15 cellular contexts compared by ENCODE assay signal in the genomic region with DNA sequence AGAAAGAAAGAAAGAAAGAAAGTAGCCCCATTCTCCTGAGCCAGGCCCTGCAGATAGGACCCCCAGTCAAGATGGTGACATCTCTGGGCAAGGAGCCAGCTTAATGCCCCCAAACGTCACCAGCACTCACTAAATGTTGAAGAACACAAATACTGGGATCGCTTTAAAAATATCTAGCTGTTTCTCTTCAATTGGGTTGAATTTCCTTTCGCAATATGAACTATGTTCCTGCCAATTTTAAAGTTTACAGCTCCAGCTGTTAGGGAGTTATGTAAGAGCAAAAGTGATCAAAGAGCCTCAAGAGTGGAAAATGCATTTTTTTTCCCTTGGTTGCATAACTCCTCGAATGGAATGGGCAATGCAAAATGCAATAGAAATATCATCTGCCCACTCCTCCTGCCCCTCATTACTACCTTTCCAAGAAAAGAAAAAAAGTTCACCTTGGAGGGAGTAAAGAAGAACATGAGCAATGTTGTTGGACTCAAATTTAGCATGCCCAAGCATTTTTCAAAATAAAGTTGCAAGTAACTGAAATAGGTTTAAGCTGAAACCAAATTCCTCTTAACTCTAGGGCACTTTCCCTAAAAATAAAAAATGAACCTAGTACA.
DNase-seq lines count a peak whose midpoint lies in the region; ATAC-seq and TF ChIP-seq lines count a peak whose summit lies in the region.
"Had no signal": no experiment of that assay in that cellular context is flagged by ENCODE, and none has a peak within 500 bp of the region (broad histone marks: within the 10 kb centered on the region; RNA-seq: fewer than 3 reads in every experiment).

No MANE protein-coding gene starts in this region.

- no peaks in the 10 kb centered on the region for H3K9me3 ChIP-seq in GM23248 (ENCODE audit: low read depth)
- no peaks in the 10 kb centered on the region for H3K9me3 ChIP-seq in body of pancreas
- H3K9me3 ChIP-seq in spleen = no peaks in the 10 kb centered on the region
- H3K9me3 ChIP-seq: Caco-2, SJCRH30 had no signal

- H3F3A ChIP-seq in GM23248 (ENCODE audit: insufficient read depth) = no peaks in the 10 kb centered on the region

- in situ Hi-C loops in GM23248 (cut with MboI) = no loop called here
- in situ Hi-C loops in GM13977 (cut with MboI; ENCODE audit: low pct_unique_long_range_greater_than_20kb, low sequenced_read_pairs, unreplicated experiment) = no loop called here

- WGBS in GM23248 (ENCODE audit: low coverage in 1 of 2, low lambda C conversion rate in 2 of 2, missing lambda C conversion rate in 2 of 2), 2 experiments = 20 to 21% methylated on average over 4 of the region's 4 CpGs
- 5 to 12% methylated on average over 4 of the region's 4 CpGs for WGBS in body of pancreas, 2 donors
- WGBS in spleen, 5 donors = 38 to 53% (median 48%) methylated on average over 4 of the region's 4 CpGs

- peak; percentile 69 for ATAC-seq in body of pancreas
- ATAC-seq: stimulated activated naive CD8-positive, alpha-beta T cell treated with anti-CD3 and anti-CD28 coated beads, Interleukin-15, amount 100 ng/mL, for 72 hours had no signal

- no peak overlapping the region for H3K9ac ChIP-seq in GM23248

- no peak for TF ChIP-seq POLR2A in body of pancreas (IDR thresholded peaks at IDR 0.05)
- no peak for TF ChIP-seq POLR2A in spleen (IDR thresholded peaks at IDR 0.05)

- H4K20me1 ChIP-seq in GM23248 (ENCODE audit: insufficient read depth) = no peaks in the 10 kb centered on the region

- H3K36me3 ChIP-seq in GM23248 (ENCODE audit: low read depth) (no peaks in the 10 kb centered on the region), body of pancreas (replicated peaks in 1 of 2; ENCODE audit: insufficient read depth in 1 of 2, low read depth in 2 of 2) (no peaks in the 10 kb centered on the region), spleen (no peaks in the 10 kb centered on the region)
- H3K36me3 ChIP-seq: SJCRH30 had no signal

- H3K4me3 ChIP-seq in GM23248 (no peak overlapping the region), body of pancreas (no peak overlapping the region), spleen (no peak overlapping the region)
- H3K4me3 ChIP-seq: SJCRH30 had no signal

- TF ChIP-seq CTCF in body of pancreas (IDR thresholded peaks at IDR 0.05) = no peak
- TF ChIP-seq CTCF in spleen (IDR thresholded peaks at IDR 0.05 in 8 of 11, conservative IDR thresholded peaks at IDR 0.05 in 3 of 11) = no peak
- no peak for TF ChIP-seq CTCF in GM13977 (IDR thresholded peaks at IDR 0.05; ENCODE audit: extremely low read depth, insufficient read depth, missing control alignments)

- DNase-seq in GM23248 (peak; percentile 79), body of pancreas (peak in 2 of 4 donors; percentile 8 to 15), inferior parietal cortex (ENCODE audit: extremely low spot score) (peak; percentile 59), spleen (no peak), GOT3 (lab: John Stamatoyannopoulos, UW) (no peak), GM13977 (ENCODE audit: low spot score) (no peak)
- DNase-seq in stimulated activated naive CD4-positive, alpha-beta T cell (lab: John Stamatoyannopoulos, UW) = no peak
- no peak for DNase-seq in activated T-cell treated with anti-CD3 and anti-CD28 coated beads, Interleukin-2, amount 50 U/mL, for 48 hours
- DNase-seq: activated CD4-positive, alpha-beta T cell treated with anti-CD3 and anti-CD28 coated beads, Interleukin-2, amount 50 U/mL, for 1 hour; activated naive CD8-positive, alpha-beta T cell treated with anti-CD3 and anti-CD28 coated beads, Interleukin-2, amount 10 ng/mL, durations not matched to agents 7 days and 5 days; mesendoderm; NCI-H2171 treated with DMSO at 0.1 percent for 48 hours; SJCRH30; stimulated activated naive CD8-positive, alpha-beta T cell treated with anti-CD3 and anti-CD28 coated beads, Interleukin-15, amount 100 ng/mL, for 72 hours had no signal

- H3K4me1 ChIP-seq in GM23248 (ENCODE audit: insufficient read depth) = no peaks in the 10 kb centered on the region; the same call in 1 of the 2 replicates
- peaks cover 13% of the 10 kb centered on the region for H3K4me1 ChIP-seq in body of pancreas
- H3K4me1 ChIP-seq in spleen = peaks cover 0 to 22% (median 5%) of the 10 kb centered on the region in 6 donors
- H3K4me1 ChIP-seq: SJCRH30 had no signal

- no peak overlapping the region for H3K4me2 ChIP-seq in GM23248 (ENCODE audit: unreplicated experiment)

- no peaks in the 10 kb centered on the region for H3K79me2 ChIP-seq in GM23248 (ENCODE audit: insufficient read depth)

- H3K27me3 ChIP-seq in GM23248 (replicated peaks; ENCODE audit: insufficient read depth) = no peaks in the 10 kb centered on the region
- no peaks in the 10 kb centered on the region for H3K27me3 ChIP-seq in body of pancreas
- H3K27me3 ChIP-seq in spleen (replicated peaks in 1 of 7) = no peaks in the 10 kb centered on the region
- H3K27me3 ChIP-seq: SJCRH30 had no signal

- no peak overlapping the region for H3K27ac ChIP-seq in GM23248
- H3K27ac ChIP-seq in body of pancreas = peak overlapping the region in 1 of 4 donors; percentile 45
- peak overlapping the region in 5 of 8 donors; percentile 17 to 70 (median 47) for H3K27ac ChIP-seq in spleen
- H3K27ac ChIP-seq: SJCRH30 had no signal

- intact Hi-C loops in body of pancreas (cut with DNase I) = no loop called here
- intact Hi-C loops in spleen (cut with DNase I; ENCODE audit: low total_unique reads) = no loop called here

- no peaks in the 10 kb centered on the region for H3K9me2 ChIP-seq in GM23248 (ENCODE audit: insufficient read depth)

- H2AFZ ChIP-seq in GM23248 = no peak overlapping the region

Comparison
In these comparisons a context has a peak if more than half of its experiments do, and no peak if none do; other contexts are left out.
1. DNase-seq: peak in GM23248 (single experiment) and inferior parietal cortex (single experiment); none in spleen (single experiment), GOT3 (single experiment), GM13977 (single experiment), stimulated activated naive CD4-positive, alpha-beta T cell (0 of 6) and activated T-cell treated with anti-CD3 and anti-CD28 coated beads, Interleukin-2, amount 50 U/mL, for 48 hours (0 of 2).